18 cellular contexts compared by ENCODE assay signal in genomic region chr19:16068696-16069259, GRCh38. TPM values are rescaled to one million over a fixed set of nuclear protein-coding genes. Genes with fewer than 3 reads are reported as not detected.
DNase-seq lines count a peak whose midpoint lies in the region; ATAC-seq, FAIRE-seq and TF ChIP-seq lines count a peak whose summit lies in the region.
"Had no signal": no experiment of that assay in that cellular context is flagged by ENCODE, and none has a peak within 500 bp of the region (broad histone marks: within the 10 kb centered on the region; RNA-seq: fewer than 3 reads in every experiment).

No MANE protein-coding gene starts in this region.

- intact Hi-C loops in CD4-positive, alpha-beta memory T cell (cut with micrococcal nuclease), result no loop called here
- intact Hi-C loops in pancreas (cut with DNase I), result no loop called here

- no peak overlapping the region for H3K27ac Mint-ChIP-seq in CD4-positive, alpha-beta memory T cell
- H3K27ac Mint-ChIP-seq: activated B cell treated with CpG ODN at 0.5 μM for 24 hours; activated naive CD8-positive, alpha-beta T cell treated with anti-CD3 and anti-CD28 coated beads, Interleukin-2, amount 10 ng/mL, durations not matched to agents 7 days and 5 days had no signal

- no peaks in the 10 kb centered on the region for H3K36me3 ChIP-seq in CD4-positive, alpha-beta memory T cell (ENCODE audit: insufficient read depth, low read length)
- H3K36me3 ChIP-seq in skeletal muscle satellite cell (ENCODE audit: insufficient read depth, low read length), result peaks cover 14% of the 10 kb centered on the region
- H3K36me3 ChIP-seq in pancreas, result no peaks in the 10 kb centered on the region
- H3K36me3 ChIP-seq: BLaER1 treated with 17β-estradiol and CSF1 and Interleukin-3, amounts not matched to agents 10 nM and 100 nM; HAP-1; neutrophil had no signal

- FAIRE-seq in GM19239 (lab: Jason Lieb, UNC) (no peak), pancreas (lab: Jason Lieb, UNC) (no peak)

- H3K27me3 Mint-ChIP-seq in CD4-positive, alpha-beta memory T cell, result no peaks in the 10 kb centered on the region
- H3K27me3 Mint-ChIP-seq: activated B cell treated with CpG ODN at 0.5 μM for 24 hours; activated naive CD8-positive, alpha-beta T cell treated with anti-CD3 and anti-CD28 coated beads, Interleukin-2, amount 10 ng/mL, durations not matched to agents 7 days and 5 days had no signal

- no peaks in the 10 kb centered on the region for H3K27me3 ChIP-seq in CD4-positive, alpha-beta memory T cell (ENCODE audit: insufficient read depth, low read length)
- no peaks in the 10 kb centered on the region for H3K27me3 ChIP-seq in skeletal muscle satellite cell (ENCODE audit: control insufficient read depth, insufficient read depth, low read length)
- H3K27me3 ChIP-seq in pancreas, result no peaks in the 10 kb centered on the region
- H3K27me3 ChIP-seq: BLaER1 treated with 17β-estradiol and CSF1 and Interleukin-3, amounts not matched to agents 10 nM and 100 nM; dorsolateral prefrontal cortex; neutrophil had no signal

- H3K36me3 Mint-ChIP-seq in CD4-positive, alpha-beta memory T cell, result no peaks in the 10 kb centered on the region
- H3K36me3 Mint-ChIP-seq: activated naive CD8-positive, alpha-beta T cell treated with anti-CD3 and anti-CD28 coated beads, Interleukin-2, amount 10 ng/mL, durations not matched to agents 7 days and 5 days had no signal

- no peak for TF ChIP-seq CTCF in WI38 (IDR thresholded peaks at IDR 0.05; ENCODE audit: low read depth, low read length)
- TF ChIP-seq CTCF in fibroblast of pulmonary artery (IDR thresholded peaks at IDR 0.05; ENCODE audit: low read length, missing control alignments), result no peak
- TF ChIP-seq CTCF in pancreas (IDR thresholded peaks at IDR 0.05), result no peak

- WGBS in pancreas, 2 donors, result 60 to 70% methylated on average over 10 of the region's 10 CpGs

- CTCF ChIA-PET in CD4-positive, alpha-beta memory T cell (lab: Charles Lee; ENCODE audit: partially characterized antibody), result interaction anchor here (0.7 kb wide), 1 partner anchor 116 kb away, joined by 4 read pairs; the partner anchor contains the start of gene FAM32A

- H3K4me2 ChIP-seq in skeletal muscle satellite cell (ENCODE audit: low read length), result peak overlapping the region; percentile 80

- H3K4me3 Mint-ChIP-seq in CD4-positive, alpha-beta memory T cell, result no peak overlapping the region
- H3K4me3 Mint-ChIP-seq: activated B cell treated with CpG ODN at 0.5 μM for 24 hours; activated naive CD8-positive, alpha-beta T cell treated with anti-CD3 and anti-CD28 coated beads, Interleukin-2, amount 10 ng/mL, durations not matched to agents 7 days and 5 days had no signal

- peaks cover 17 to 29% (median 26%) of the 10 kb centered on the region in 4 donors for H3K4me1 Mint-ChIP-seq in CD4-positive, alpha-beta memory T cell

- no peak overlapping the region for H3K4me3 ChIP-seq in CD4-positive, alpha-beta memory T cell (ENCODE audit: low read length in 2 of 2)
- H3K4me3 ChIP-seq in WI38 (ENCODE audit: low read depth, low read length), result peak overlapping the region; percentile 61
- H3K4me3 ChIP-seq in fibroblast of pulmonary artery (replicated peaks; ENCODE audit: low read depth, low read length), result peak overlapping the region; percentile 38
- peak overlapping the region; percentile 69 for H3K4me3 ChIP-seq in skeletal muscle satellite cell (ENCODE audit: low read length)
- H3K4me3 ChIP-seq in pancreas, result no peak overlapping the region
- H3K4me3 ChIP-seq: BLaER1 treated with 17β-estradiol and CSF1 and Interleukin-3, amounts not matched to agents 10 nM and 100 nM; HAP-1 had no signal

- H3K9me3 Mint-ChIP-seq in CD4-positive, alpha-beta memory T cell, result no peaks in the 10 kb centered on the region
- H3K9me3 Mint-ChIP-seq: activated B cell treated with CpG ODN at 0.5 μM for 24 hours; activated naive CD8-positive, alpha-beta T cell treated with anti-CD3 and anti-CD28 coated beads, Interleukin-2, amount 10 ng/mL, durations not matched to agents 7 days and 5 days had no signal

- peaks cover 62% of the 10 kb centered on the region for H3K4me1 ChIP-seq in CD4-positive, alpha-beta memory T cell (ENCODE audit: insufficient read depth, low read length)
- peaks cover 56% of the 10 kb centered on the region for H3K4me1 ChIP-seq in skeletal muscle satellite cell (ENCODE audit: control insufficient read depth, insufficient read depth, low read length)
- no peaks in the 10 kb centered on the region for H3K4me1 ChIP-seq in pancreas
- H3K4me1 ChIP-seq: HAP-1 had no signal

- no peaks in the 10 kb centered on the region for H3K9me3 ChIP-seq in CD4-positive, alpha-beta memory T cell (ENCODE audit: control insufficient read depth in 1 of 2, low read length in 2 of 2)
- H3K9me3 ChIP-seq in skeletal muscle satellite cell (replicated peaks; ENCODE audit: low read length) (no peaks in the 10 kb centered on the region), pancreas (no peaks in the 10 kb centered on the region)
- H3K9me3 ChIP-seq: BLaER1 treated with 17β-estradiol and CSF1 and Interleukin-3, amounts not matched to agents 10 nM and 100 nM; HAP-1; neutrophil had no signal

- H3K27ac ChIP-seq in CD4-positive, alpha-beta memory T cell (ENCODE audit: low read depth, low read length), result peak overlapping the region; percentile 89
- no peak overlapping the region for H3K27ac ChIP-seq in pancreas
- H3K27ac ChIP-seq: HL-60, neutrophil had no signal

- no peak for DNase-seq in CD4-positive, alpha-beta memory T cell
- no peak for DNase-seq in fibroblast of pulmonary artery (ENCODE audit: low read depth)
- no peak for DNase-seq in GM19239 (ENCODE audit: insufficient read length, low spot score)
- no peak for DNase-seq in pancreas
- DNase-seq: activated B cell treated with CpG ODN at 0.5 μM for 24 hours; activated naive CD8-positive, alpha-beta T cell treated with anti-CD3 and anti-CD28 coated beads, Interleukin-2, amount 10 ng/mL, durations not matched to agents 7 days and 5 days; EL; NCI-H2171 had no signal

- POLR2A ChIA-PET in CD4-positive, alpha-beta memory T cell (lab: Charles Lee; ENCODE audit: partially characterized antibody), result interaction anchor here (0.6 kb wide), 1 partner anchor 41 kb away, joined by 5 read pairs; no protein-coding TSS in a partner anchor

- ATAC-seq in GM18907 (IDR thresholded peaks at IDR 0.05; ENCODE audit: unreplicated experiment), result no peak
- no peak for ATAC-seq in GM19397 (IDR thresholded peaks at IDR 0.05; ENCODE audit: unreplicated experiment)
- ATAC-seq in pancreas, result no peak
- ATAC-seq: SK-N-SH treated with all-trans-retinoic acid at 6 μM for 48 hours had no signal

- H3K9ac ChIP-seq in skeletal muscle satellite cell (ENCODE audit: low read depth, low read length), result no peak overlapping the region

RNA-seq across cellular contexts. Expression of gene TPM4, which starts 7.5 kb away (rescaled TPM):
- 10 to 100 TPM; 94.7 to 96.8 TPM for total RNA-seq in CD4-positive, alpha-beta memory T cell
- polyA plus RNA-seq in CD4-positive, alpha-beta memory T cell, result 100 to 1,000 TPM in 1 of 2 donors, 10 to 100 TPM in 1; 76.7 to 134 TPM
- total RNA-seq in skeletal muscle satellite cell (2012; rRNA removed), result 950 and 979 TPM in 2 replicates
- 100 to 1,000 TPM in 2 of 6 donors, 10 to 100 TPM in 4; 36.8 to 161 (median 50.8) TPM for total RNA-seq in pancreas
- 100 to 1,000 TPM; 102 to 126 TPM for polyA plus RNA-seq in pancreas

RNA-seq across cellular contexts. Expression of gene RAB8A, which starts 42.9 kb away (rescaled TPM):
- 10 to 100 TPM; 85.5 to 86.9 TPM for total RNA-seq in CD4-positive, alpha-beta memory T cell
- polyA plus RNA-seq in CD4-positive, alpha-beta memory T cell, result 10 to 100 TPM; 83.9 to 96.8 TPM
- 69.0 and 80.6 TPM in 2 replicates for total RNA-seq in skeletal muscle satellite cell (2012; rRNA removed)
- 10 to 100 TPM; 18.6 to 40.8 (median 27.8) TPM for total RNA-seq in pancreas
- 10 to 100 TPM; 12.0 to 18.0 TPM for polyA plus RNA-seq in pancreas

Comparison
In these comparisons a context has a peak if more than half of its experiments do, and no peak if none do; other contexts are left out.
1. H3K4me3 ChIP-seq: peak in WI38 (single experiment), fibroblast of pulmonary artery (single experiment) and skeletal muscle satellite cell (single experiment); none in CD4-positive, alpha-beta memory T cell (0 of 2) and pancreas (0 of 4).